2 cellular contexts compared by ENCODE assay signal in the genomic region with DNA sequence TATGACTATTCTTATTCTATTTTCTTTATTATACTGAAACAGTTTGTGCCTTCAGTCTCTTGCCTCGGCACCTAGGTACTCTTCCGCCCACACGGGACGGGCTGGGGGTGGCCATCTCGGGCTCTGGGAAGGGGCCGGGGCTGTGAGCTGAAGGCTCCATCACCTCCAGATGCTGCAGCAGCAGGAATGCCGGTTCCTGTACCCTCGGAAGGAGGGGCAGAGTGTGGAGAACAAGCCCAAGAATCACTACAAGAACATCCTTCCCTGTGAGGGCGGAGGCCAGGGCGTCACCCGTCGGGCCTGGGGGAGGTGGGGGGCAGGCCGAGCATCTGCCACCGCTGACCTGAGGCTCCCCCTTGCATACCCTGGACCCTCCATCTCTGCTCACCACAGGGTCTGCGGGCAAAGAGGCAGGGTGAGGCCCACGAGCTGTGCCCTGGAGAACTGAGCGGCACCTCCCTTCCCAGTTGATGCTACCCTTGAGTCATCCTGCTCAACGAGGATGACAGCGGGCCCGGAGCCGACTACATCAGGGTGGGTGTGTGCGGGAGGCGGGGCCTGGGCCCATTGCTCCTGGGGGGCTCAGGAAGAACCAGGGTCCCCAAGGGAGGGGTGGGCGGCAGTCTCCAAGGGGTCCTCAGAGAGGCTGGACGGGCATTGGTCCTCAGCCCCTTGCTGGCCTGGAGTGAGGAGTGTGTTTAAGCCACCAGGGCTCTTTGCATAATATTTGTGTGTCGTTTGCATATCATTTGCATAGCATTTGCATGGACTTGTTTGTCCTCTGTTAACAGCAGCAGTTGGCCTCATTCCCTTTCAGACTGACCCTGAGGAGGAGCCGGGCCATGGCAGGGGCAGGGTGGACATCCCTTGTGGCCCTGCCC.
A peak's percentile ranks its signal among the peaks of the same experiment; 100 is the strongest.
TF ChIP-seq lines count a peak whose summit lies in the region.

No MANE protein-coding gene starts in this region.

TF ChIP-seq in HepG2, 621 proteins besides CTCF, POLR2A, EP300 and RAD21 (continues in another document):
- TF ChIP-seq, protein P1, sequence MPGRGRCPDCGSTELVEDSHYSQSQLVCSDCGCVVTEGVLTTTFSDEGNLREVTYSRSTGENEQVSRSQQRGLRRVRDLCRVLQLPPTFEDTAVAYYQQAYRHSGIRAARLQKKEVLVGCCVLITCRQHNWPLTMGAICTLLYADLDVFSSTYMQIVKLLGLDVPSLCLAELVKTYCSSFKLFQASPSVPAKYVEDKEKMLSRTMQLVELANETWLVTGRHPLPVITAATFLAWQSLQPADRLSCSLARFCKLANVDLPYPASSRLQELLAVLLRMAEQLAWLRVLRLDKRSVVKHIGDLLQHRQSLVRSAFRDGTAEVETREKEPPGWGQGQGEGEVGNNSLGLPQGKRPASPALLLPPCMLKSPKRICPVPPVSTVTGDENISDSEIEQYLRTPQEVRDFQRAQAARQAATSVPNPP (CRISPR knock-in tag; IDR thresholded peaks at IDR 0.05) = no peak
- TF ChIP-seq, protein P2, sequence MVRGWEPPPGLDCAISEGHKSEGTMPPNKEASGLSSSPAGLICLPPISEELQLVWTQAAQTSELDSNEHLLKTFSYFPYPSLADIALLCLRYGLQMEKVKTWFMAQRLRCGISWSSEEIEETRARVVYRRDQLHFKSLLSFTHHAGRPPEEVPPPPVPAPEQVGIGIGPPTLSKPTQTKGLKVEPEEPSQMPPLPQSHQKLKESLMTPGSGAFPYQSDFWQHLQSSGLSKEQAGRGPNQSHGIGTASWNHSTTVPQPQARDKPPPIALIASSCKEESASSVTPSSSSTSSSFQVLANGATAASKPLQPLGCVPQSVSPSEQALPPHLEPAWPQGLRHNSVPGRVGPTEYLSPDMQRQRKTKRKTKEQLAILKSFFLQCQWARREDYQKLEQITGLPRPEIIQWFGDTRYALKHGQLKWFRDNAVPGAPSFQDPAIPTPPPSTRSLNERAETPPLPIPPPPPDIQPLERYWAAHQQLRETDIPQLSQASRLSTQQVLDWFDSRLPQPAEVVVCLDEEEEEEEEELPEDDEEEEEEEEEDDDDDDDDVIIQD (CRISPR knock-in tag; IDR thresholded peaks at IDR 0.05; ENCODE audit: low read depth) = no peak
- TF ChIP-seq FOXA3 (CRISPR knock-in tag; IDR thresholded peaks at IDR 0.05) (no peak), KDM2A (CRISPR knock-in tag; IDR thresholded peaks at IDR 0.05; ENCODE audit: borderline replicate concordance, low read depth) (0 out of 2 replicates have a peak, but pooled peaks have one; percentile 51), AGO1 (IDR thresholded peaks at IDR 0.05; ENCODE audit: low read depth, low read length, poor library complexity, severe bottlenecking) (peak; percentile 97), SNAI1 (CRISPR knock-in tag; IDR thresholded peaks at IDR 0.05; ENCODE audit: borderline replicate concordance) (no peak), AKAP8 (CRISPR knock-in tag; IDR thresholded peaks at IDR 0.05) (peak; percentile 39; the same call in 1 of the 2 replicates), TEAD2 (CRISPR knock-in tag; IDR thresholded peaks at IDR 0.05) (no peak), SIX4 (CRISPR knock-in tag; IDR thresholded peaks at IDR 0.05) (no peak), ZSCAN30 (CRISPR knock-in tag; IDR thresholded peaks at IDR 0.05) (no peak), ZNF12 (CRISPR knock-in tag; IDR thresholded peaks at IDR 0.05) (no peak), AGO2 (optimal IDR thresholded peaks at IDR 0.05; ENCODE audit: low read depth, low read length) (peak; percentile 61), ZNF7 (CRISPR knock-in tag; IDR thresholded peaks at IDR 0.05) (no peak)
- TF ChIP-seq, protein P3, sequence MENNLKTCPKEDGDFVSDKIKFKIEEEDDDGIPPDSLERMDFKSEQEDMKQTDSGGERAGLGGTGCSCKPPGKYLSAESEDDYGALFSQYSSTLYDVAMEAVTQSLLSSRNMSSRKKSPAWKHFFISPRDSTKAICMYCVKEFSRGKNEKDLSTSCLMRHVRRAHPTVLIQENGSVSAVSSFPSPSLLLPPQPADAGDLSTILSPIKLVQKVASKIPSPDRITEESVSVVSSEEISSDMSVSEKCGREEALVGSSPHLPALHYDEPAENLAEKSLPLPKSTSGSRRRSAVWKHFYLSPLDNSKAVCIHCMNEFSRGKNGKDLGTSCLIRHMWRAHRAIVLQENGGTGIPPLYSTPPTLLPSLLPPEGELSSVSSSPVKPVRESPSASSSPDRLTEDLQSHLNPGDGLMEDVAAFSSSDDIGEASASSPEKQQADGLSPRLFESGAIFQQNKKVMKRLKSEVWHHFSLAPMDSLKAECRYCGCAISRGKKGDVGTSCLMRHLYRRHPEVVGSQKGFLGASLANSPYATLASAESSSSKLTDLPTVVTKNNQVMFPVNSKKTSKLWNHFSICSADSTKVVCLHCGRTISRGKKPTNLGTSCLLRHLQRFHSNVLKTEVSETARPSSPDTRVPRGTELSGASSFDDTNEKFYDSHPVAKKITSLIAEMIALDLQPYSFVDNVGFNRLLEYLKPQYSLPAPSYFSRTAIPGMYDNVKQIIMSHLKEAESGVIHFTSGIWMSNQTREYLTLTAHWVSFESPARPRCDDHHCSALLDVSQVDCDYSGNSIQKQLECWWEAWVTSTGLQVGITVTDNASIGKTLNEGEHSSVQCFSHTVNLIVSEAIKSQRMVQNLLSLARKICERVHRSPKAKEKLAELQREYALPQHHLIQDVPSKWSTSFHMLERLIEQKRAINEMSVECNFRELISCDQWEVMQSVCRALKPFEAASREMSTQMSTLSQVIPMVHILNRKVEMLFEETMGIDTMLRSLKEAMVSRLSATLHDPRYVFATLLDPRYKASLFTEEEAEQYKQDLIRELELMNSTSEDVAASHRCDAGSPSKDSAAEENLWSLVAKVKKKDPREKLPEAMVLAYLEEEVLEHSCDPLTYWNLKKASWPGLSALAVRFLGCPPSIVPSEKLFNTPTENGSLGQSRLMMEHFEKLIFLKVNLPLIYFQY (CRISPR knock-in tag; IDR thresholded peaks at IDR 0.05; ENCODE audit: borderline replicate concordance) = no peak
- TF ChIP-seq, protein P4, sequence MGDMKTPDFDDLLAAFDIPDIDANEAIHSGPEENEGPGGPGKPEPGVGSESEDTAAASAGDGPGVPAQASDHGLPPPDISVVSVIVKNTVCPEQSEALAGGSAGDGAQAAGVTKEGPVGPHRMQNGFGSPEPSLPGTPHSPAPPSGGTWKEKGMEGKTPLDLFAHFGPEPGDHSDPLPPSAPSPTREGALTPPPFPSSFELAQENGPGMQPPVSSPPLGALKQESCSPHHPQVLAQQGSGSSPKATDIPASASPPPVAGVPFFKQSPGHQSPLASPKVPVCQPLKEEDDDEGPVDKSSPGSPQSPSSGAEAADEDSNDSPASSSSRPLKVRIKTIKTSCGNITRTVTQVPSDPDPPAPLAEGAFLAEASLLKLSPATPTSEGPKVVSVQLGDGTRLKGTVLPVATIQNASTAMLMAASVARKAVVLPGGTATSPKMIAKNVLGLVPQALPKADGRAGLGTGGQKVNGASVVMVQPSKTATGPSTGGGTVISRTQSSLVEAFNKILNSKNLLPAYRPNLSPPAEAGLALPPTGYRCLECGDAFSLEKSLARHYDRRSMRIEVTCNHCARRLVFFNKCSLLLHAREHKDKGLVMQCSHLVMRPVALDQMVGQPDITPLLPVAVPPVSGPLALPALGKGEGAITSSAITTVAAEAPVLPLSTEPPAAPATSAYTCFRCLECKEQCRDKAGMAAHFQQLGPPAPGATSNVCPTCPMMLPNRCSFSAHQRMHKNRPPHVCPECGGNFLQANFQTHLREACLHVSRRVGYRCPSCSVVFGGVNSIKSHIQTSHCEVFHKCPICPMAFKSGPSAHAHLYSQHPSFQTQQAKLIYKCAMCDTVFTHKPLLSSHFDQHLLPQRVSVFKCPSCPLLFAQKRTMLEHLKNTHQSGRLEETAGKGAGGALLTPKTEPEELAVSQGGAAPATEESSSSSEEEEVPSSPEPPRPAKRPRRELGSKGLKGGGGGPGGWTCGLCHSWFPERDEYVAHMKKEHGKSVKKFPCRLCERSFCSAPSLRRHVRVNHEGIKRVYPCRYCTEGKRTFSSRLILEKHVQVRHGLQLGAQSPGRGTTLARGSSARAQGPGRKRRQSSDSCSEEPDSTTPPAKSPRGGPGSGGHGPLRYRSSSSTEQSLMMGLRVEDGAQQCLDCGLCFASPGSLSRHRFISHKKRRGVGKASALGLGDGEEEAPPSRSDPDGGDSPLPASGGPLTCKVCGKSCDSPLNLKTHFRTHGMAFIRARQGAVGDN (CRISPR knock-in tag; IDR thresholded peaks at IDR 0.05) = 0 out of 2 replicates have a peak, but pooled peaks have one; percentile 11

TF ChIP-seq in IMR-90, 13 proteins besides CTCF, POLR2A, EP300 and RAD21:
- TF ChIP-seq MXI1 (IDR thresholded peaks at IDR 0.05; ENCODE audit: borderline replicate concordance, low read depth, low read length) (no peak), MAZ (IDR thresholded peaks at IDR 0.05; ENCODE audit: borderline replicate concordance, low read depth, low read length) (no peak), RFX5 (IDR thresholded peaks at IDR 0.05; ENCODE audit: low read depth, low read length) (no peak), NFE2L2 (IDR thresholded peaks at IDR 0.05; ENCODE audit: low read depth, low read length) (no peak), CEBPB (IDR thresholded peaks at IDR 0.05; ENCODE audit: low read depth, low read length) (no peak), SMC3 (IDR thresholded peaks at IDR 0.05; ENCODE audit: low read depth, low read length) (no peak), MAFK (IDR thresholded peaks at IDR 0.05; ENCODE audit: low read depth, low read length) (no peak), CHD1 (IDR thresholded peaks at IDR 0.05; ENCODE audit: low read depth, low read length) (no peak)
- TF ChIP-seq, protein P5, sequence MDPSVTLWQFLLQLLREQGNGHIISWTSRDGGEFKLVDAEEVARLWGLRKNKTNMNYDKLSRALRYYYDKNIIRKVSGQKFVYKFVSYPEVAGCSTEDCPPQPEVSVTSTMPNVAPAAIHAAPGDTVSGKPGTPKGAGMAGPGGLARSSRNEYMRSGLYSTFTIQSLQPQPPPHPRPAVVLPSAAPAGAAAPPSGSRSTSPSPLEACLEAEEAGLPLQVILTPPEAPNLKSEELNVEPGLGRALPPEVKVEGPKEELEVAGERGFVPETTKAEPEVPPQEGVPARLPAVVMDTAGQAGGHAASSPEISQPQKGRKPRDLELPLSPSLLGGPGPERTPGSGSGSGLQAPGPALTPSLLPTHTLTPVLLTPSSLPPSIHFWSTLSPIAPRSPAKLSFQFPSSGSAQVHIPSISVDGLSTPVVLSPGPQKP (IDR thresholded peaks at IDR 0.05; ENCODE audit: borderline replicate concordance, low read depth, low read length) = no peak
